Comparison of ENCODE assay signal across 8 cellular contexts in genomic region chr7:156892086-156892800, GRCh38. TPM values are rescaled to one million over a fixed set of nuclear protein-coding genes. Genes with fewer than 3 reads are reported as not detected.
A peak's percentile ranks its signal among the peaks of the same experiment; 100 is the strongest.
DNase-seq lines count a peak whose midpoint lies in the region; ATAC-seq and TF ChIP-seq lines count a peak whose summit lies in the region.

No MANE protein-coding gene starts in this region.

- H3K4me3 ChIP-seq in endodermal cell (ENCODE audit: low read length) (peak overlapping the region; percentile 99), muscle layer of colon (ENCODE audit: low read depth in 1 of 2, low read length in 2 of 2) (peak overlapping the region; percentile 70 to 80)

- H3K4me3 Mint-ChIP-seq in activated CD8-positive, alpha-beta T cell treated with anti-CD3 and anti-CD28 coated beads, Interleukin-2, amount 10 ng/mL, durations not matched to agents 7 days and 5 days = peak overlapping the region; percentile 89
- peak overlapping the region; percentile 79 for H3K4me3 Mint-ChIP-seq in endodermal cell

- TF ChIP-seq CTCF in endodermal cell (conservative IDR thresholded peaks at IDR 0.05) = no peak

- peak; percentile 73 for DNase-seq in NCI-H2171 treated with DMSO at 0.1 percent for 48 hours (lab: John Stamatoyannopoulos, UW)
- DNase-seq in activated CD8-positive, alpha-beta T cell treated with anti-CD3 and anti-CD28 coated beads, Interleukin-2, amount 10 ng/mL, durations not matched to agents 7 days and 5 days = peak; percentile 74
- DNase-seq in endodermal cell = peak; percentile 92
- DNase-seq in stimulated activated CD8-positive, alpha-beta memory T cell treated with anti-CD3 and anti-CD28 coated beads, Interleukin-7, amount 100 ng/mL, for 24 hours (ENCODE audit: low read depth) = peak; percentile 38
- DNase-seq in SKM-1 (lab: John Stamatoyannopoulos, UW; ENCODE audit: unreplicated experiment) = no peak

- no peaks in the 10 kb centered on the region for H3K9me3 Mint-ChIP-seq in activated CD8-positive, alpha-beta T cell treated with anti-CD3 and anti-CD28 coated beads, Interleukin-2, amount 10 ng/mL, durations not matched to agents 7 days and 5 days (ENCODE audit: insufficient read depth)
- no peaks in the 10 kb centered on the region for H3K9me3 Mint-ChIP-seq in endodermal cell

- CTCF ChIA-PET in activated CD8-positive, alpha-beta T cell treated with anti-CD3 and anti-CD28 coated beads, Interleukin-2, amount 10 ng/mL, durations not matched to agents 7 days and 5 days (lab: Charles Lee) = interaction anchor here (1.4 to 2.2 kb wide), 2 partner anchors 12 to 57 kb away, joined by 3 to 18 read pairs; partner anchors contain the start of gene NOM1

- no peaks in the 10 kb centered on the region for H3K4me1 ChIP-seq in endodermal cell (ENCODE audit: control insufficient read depth, insufficient read depth, low read length)
- H3K4me1 ChIP-seq in muscle layer of colon (ENCODE audit: insufficient read depth, low read length) = peaks cover 9% of the 10 kb centered on the region

- H3K4me1 Mint-ChIP-seq in activated CD8-positive, alpha-beta T cell treated with anti-CD3 and anti-CD28 coated beads, Interleukin-2, amount 10 ng/mL, durations not matched to agents 7 days and 5 days (ENCODE audit: low read depth) = peaks cover 52% of the 10 kb centered on the region
- peaks cover 5% of the 10 kb centered on the region for H3K4me1 Mint-ChIP-seq in endodermal cell

- POLR2A ChIA-PET in activated CD8-positive, alpha-beta T cell treated with anti-CD3 and anti-CD28 coated beads, Interleukin-2, amount 10 ng/mL, durations not matched to agents 7 days and 5 days (lab: Charles Lee) = interaction anchor here (1.0 to 1.6 kb wide), 2 partner anchors 13 to 58 kb away, joined by 3 to 21 read pairs; partner anchors contain the start of gene NOM1

- H3K27ac ChIP-seq in endodermal cell (ENCODE audit: low read depth, low read length) (no peak overlapping the region), muscle layer of colon (ENCODE audit: low read depth, low read length) (peak overlapping the region; percentile 63)

- H3K9me3 ChIP-seq in endodermal cell (ENCODE audit: control insufficient read depth, low read length) = peaks cover 5% of the 10 kb centered on the region
- no peaks in the 10 kb centered on the region for H3K9me3 ChIP-seq in muscle layer of colon (ENCODE audit: low read length)

- H3K36me3 ChIP-seq in endodermal cell (ENCODE audit: control insufficient read depth, insufficient read depth, low read length) (peaks cover 13% of the 10 kb centered on the region), muscle layer of colon (ENCODE audit: insufficient read depth, low read length) (no peaks in the 10 kb centered on the region)

- H3K27ac Mint-ChIP-seq in activated CD8-positive, alpha-beta T cell treated with anti-CD3 and anti-CD28 coated beads, Interleukin-2, amount 10 ng/mL, durations not matched to agents 7 days and 5 days = peak overlapping the region; percentile 91
- peak overlapping the region; percentile 89 for H3K27ac Mint-ChIP-seq in endodermal cell

- H3K9ac ChIP-seq in endodermal cell (ENCODE audit: extremely low read depth, low read length, poor library complexity, severe bottlenecking) (peak overlapping the region; percentile 69), muscle layer of colon (ENCODE audit: low read length) (no peak overlapping the region)

- no peaks in the 10 kb centered on the region for H3K27me3 ChIP-seq in endodermal cell (ENCODE audit: control insufficient read depth, insufficient read depth, low read length, poor library complexity, severe bottlenecking)
- no peaks in the 10 kb centered on the region for H3K27me3 ChIP-seq in muscle layer of colon (ENCODE audit: control insufficient read depth in 1 of 2, insufficient read depth in 2 of 2, low read length in 2 of 2)

- peak; percentile 29 for TF ChIP-seq POLR2A in GM15510 (IDR thresholded peaks at IDR 0.05; ENCODE audit: borderline replicate concordance, extremely low read depth, insufficient read length)

- peaks cover 18% of the 10 kb centered on the region for H3K36me3 Mint-ChIP-seq in activated CD8-positive, alpha-beta T cell treated with anti-CD3 and anti-CD28 coated beads, Interleukin-2, amount 10 ng/mL, durations not matched to agents 7 days and 5 days (ENCODE audit: low read depth)
- H3K36me3 Mint-ChIP-seq in endodermal cell (ENCODE audit: low read depth) = peaks cover 11% of the 10 kb centered on the region

- peak; percentile 27 for ATAC-seq in HG02642 (IDR thresholded peaks at IDR 0.05; ENCODE audit: poor library complexity, unreplicated experiment)
- peak; percentile 25 for ATAC-seq in activated CD8-positive, alpha-beta T cell treated with anti-CD3 and anti-CD28 coated beads, Interleukin-2, amount 10 ng/mL, durations not matched to agents 7 days and 5 days

- WGBS in endodermal cell (ENCODE audit: insufficient coverage in 1 of 2, insufficient read length in 1 of 2), 2 experiments = 1 to 5% methylated on average over 14 to 53 of the region's 57 CpGs

- no peaks in the 10 kb centered on the region for H3K27me3 Mint-ChIP-seq in activated CD8-positive, alpha-beta T cell treated with anti-CD3 and anti-CD28 coated beads, Interleukin-2, amount 10 ng/mL, durations not matched to agents 7 days and 5 days (ENCODE audit: low read depth)
- H3K27me3 Mint-ChIP-seq in endodermal cell (ENCODE audit: insufficient read depth) = peaks cover 3% of the 10 kb centered on the region

RNA-seq across cellular contexts. Expression of gene LMBR1, which starts 0.7 kb away (rescaled TPM):
- total RNA-seq in activated CD8-positive, alpha-beta T cell treated with anti-CD3 and anti-CD28 coated beads, Interleukin-2, amount 10 ng/mL, durations not matched to agents 7 days and 5 days = 10 to 100 TPM; 49.7 to 51.2 TPM
- total RNA-seq in endodermal cell = 10 to 100 TPM; 80.9 to 88.3 TPM
- polyA plus RNA-seq in endodermal cell (2013, experiment 1 of 2) = 46.5 TPM
- 45.2 TPM for polyA plus RNA-seq in endodermal cell (2013, experiment 2 of 2)

RNA-seq across cellular contexts. Expression of gene NOM1, which starts 57.3 kb away (rescaled TPM):
- total RNA-seq in activated CD8-positive, alpha-beta T cell treated with anti-CD3 and anti-CD28 coated beads, Interleukin-2, amount 10 ng/mL, durations not matched to agents 7 days and 5 days = 10 to 100 TPM; 28.1 to 28.8 TPM
- 10 to 100 TPM; 22.8 to 27.0 TPM for total RNA-seq in endodermal cell
- 16.6 TPM for polyA plus RNA-seq in endodermal cell (2013, experiment 1 of 2)
- 16.3 TPM for polyA plus RNA-seq in endodermal cell (2013, experiment 2 of 2)
